19 cellular contexts compared by ENCODE assay signal in the genomic region with DNA sequence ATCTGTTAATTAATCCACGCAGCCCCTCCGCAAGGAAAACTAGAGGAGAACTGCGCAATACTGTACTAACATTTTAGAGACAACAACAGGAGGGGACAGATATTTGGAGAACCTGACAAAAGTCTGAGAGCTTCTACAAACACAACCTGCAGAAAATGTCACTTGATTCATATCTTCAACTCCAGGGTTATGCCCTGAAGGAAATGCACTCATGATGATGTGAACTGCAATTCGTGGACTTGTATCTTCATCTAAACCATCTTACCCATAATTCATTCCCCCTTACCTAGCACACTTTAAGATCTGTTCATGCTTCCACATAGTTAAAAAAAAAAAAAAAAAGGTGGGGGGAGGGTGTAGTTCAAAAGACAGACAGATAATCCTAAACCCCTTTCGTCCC.
DNase-seq lines count a peak whose midpoint lies in the region; ATAC-seq, FAIRE-seq and TF ChIP-seq lines count a peak whose summit lies in the region.
"Had no signal": no experiment of that assay in that cellular context is flagged by ENCODE, and none has a peak within 500 bp of the region (broad histone marks: within the 10 kb centered on the region; RNA-seq: fewer than 3 reads in every experiment).

No MANE protein-coding gene starts in this region.

- H3K4me3 ChIP-seq in Loucy (ENCODE audit: low read length, poor library complexity, severe bottlenecking): no peak overlapping the region
- H3K4me3 ChIP-seq in suprapubic skin: no peak overlapping the region
- H3K4me3 ChIP-seq in kidney (ENCODE audit: low read length in 2 of 2): no peak overlapping the region
- H3K4me3 ChIP-seq: BLaER1 treated with 17β-estradiol and CSF1 and Interleukin-3, amounts not matched to agents 10 nM and 100 nM had no signal

- H3K27me3 Mint-ChIP-seq in memory B cell: no peaks in the 10 kb centered on the region
- H3K27me3 Mint-ChIP-seq: CD4-positive, alpha-beta T cell had no signal

- FAIRE-seq in kidney (lab: Jason Lieb, UNC): no peak
- FAIRE-seq: G401.6, GM12891 had no signal

- peak overlapping the region; percentile 21 for H3K27ac ChIP-seq in suprapubic skin
- no peak overlapping the region for H3K27ac ChIP-seq in kidney (ENCODE audit: low read depth in 2 of 2, low read length in 2 of 2)
- H3K27ac ChIP-seq: BLaER1 treated with 17β-estradiol and CSF1 and Interleukin-3, amounts not matched to agents 10 nM and 100 nM had no signal

- H3K27ac Mint-ChIP-seq in memory B cell: peak overlapping the region; percentile 89
- H3K27ac Mint-ChIP-seq: CD4-positive, alpha-beta T cell had no signal

- TF ChIP-seq POLR2A in suprapubic skin (IDR thresholded peaks at IDR 0.05): no peak

- H3K27me3 ChIP-seq in Loucy (ENCODE audit: insufficient read depth, low read length, poor library complexity, severe bottlenecking): no peaks in the 10 kb centered on the region
- H3K27me3 ChIP-seq in suprapubic skin: no peaks in the 10 kb centered on the region
- H3K27me3 ChIP-seq: BLaER1 treated with 17β-estradiol and CSF1 and Interleukin-3, amounts not matched to agents 10 nM and 100 nM had no signal

- intact Hi-C loops in kidney (cut with DNase I): no loop called here

- no peaks in the 10 kb centered on the region for H3K36me3 ChIP-seq in Loucy (ENCODE audit: insufficient read depth, low read length)
- no peaks in the 10 kb centered on the region for H3K36me3 ChIP-seq in suprapubic skin
- no peaks in the 10 kb centered on the region for H3K36me3 ChIP-seq in kidney (ENCODE audit: control insufficient read depth in 1 of 2, insufficient read depth in 2 of 2, low read length in 2 of 2)

- H3K4me1 Mint-ChIP-seq in memory B cell: peaks cover 61% of the 10 kb centered on the region

- H3K9ac ChIP-seq in Loucy (ENCODE audit: low read depth, low read length, poor library complexity, severe bottlenecking) (no peak overlapping the region), kidney (ENCODE audit: low read length in 2 of 2) (no peak overlapping the region)
- H3K9ac ChIP-seq: BLaER1 treated with 17β-estradiol and CSF1 and Interleukin-3, amounts not matched to agents 10 nM and 100 nM had no signal

- peaks cover 59% of the 10 kb centered on the region for H3K4me1 ChIP-seq in Loucy (ENCODE audit: insufficient read depth, low read length, poor library complexity, severe bottlenecking)
- peaks cover 11% of the 10 kb centered on the region for H3K4me1 ChIP-seq in suprapubic skin
- peaks cover 0 to 12% of the 10 kb centered on the region in 2 donors for H3K4me1 ChIP-seq in kidney (ENCODE audit: control insufficient read depth in 1 of 2, insufficient read depth in 1 of 2, low read depth in 1 of 2, low read length in 2 of 2)

- H2AFZ ChIP-seq in Loucy (ENCODE audit: low read length): no peak overlapping the region

- H3K9me3 ChIP-seq in Loucy (ENCODE audit: insufficient read depth, low read depth, low read length): no peaks in the 10 kb centered on the region
- H3K9me3 ChIP-seq in suprapubic skin: no peaks in the 10 kb centered on the region
- H3K9me3 ChIP-seq in kidney (ENCODE audit: control insufficient read depth in 1 of 2, low read length in 2 of 2): no peaks in the 10 kb centered on the region

- no peak for ATAC-seq in memory B cell (ENCODE audit: low read depth)
- ATAC-seq in HG02642 (IDR thresholded peaks at IDR 0.05; ENCODE audit: poor library complexity, unreplicated experiment): no peak

- H4K20me1 ChIP-seq in Loucy (ENCODE audit: insufficient read depth, low read length, poor library complexity, severe bottlenecking): no peaks in the 10 kb centered on the region

- no peak for TF ChIP-seq CTCF in Loucy (conservative IDR thresholded peaks at IDR 0.05; ENCODE audit: low read length)
- no peak for TF ChIP-seq CTCF in suprapubic skin (IDR thresholded peaks at IDR 0.05)
- no peak for TF ChIP-seq CTCF in kidney (IDR thresholded peaks at IDR 0.05; ENCODE audit: borderline replicate concordance, extremely low read depth, insufficient read depth)

- H3K79me2 ChIP-seq in Loucy (ENCODE audit: insufficient read depth, low read length): no peaks in the 10 kb centered on the region

- WGBS in suprapubic skin: 70% methylated on average over 5 of the region's 5 CpGs

- peaks cover 27% of the 10 kb centered on the region for H3K36me3 Mint-ChIP-seq in memory B cell

- TF ChIP-seq EP300 in suprapubic skin (IDR thresholded peaks at IDR 0.05): no peak

- no peaks in the 10 kb centered on the region for H3K9me2 ChIP-seq in Loucy (replicated peaks; ENCODE audit: low read depth, low read length)

- DNase-seq in DMS53 treated with DMSO at 0.1 percent for 48 hours (lab: John Stamatoyannopoulos, UW; ENCODE audit: unreplicated experiment): peak; percentile 21
- no peak for DNase-seq in DMS53 (lab: John Stamatoyannopoulos, UW)
- no peak for DNase-seq in memory B cell (ENCODE audit: low spot score in 2 of 2)
- no peak for DNase-seq in suprapubic skin (ENCODE audit: low spot score in 2 of 2)
- no peak for DNase-seq in activated gamma-delta T cell treated with Interleukin-2 at 50 U/mL for 16 hours
- no peak for DNase-seq in kidney
- DNase-seq: 8988T; AML-193; Calu3; CD4-positive, alpha-beta T cell; DMS 273 treated with DMSO at 0.1 percent for 48 hours; DMS79 treated with DMSO at 0.1 percent for 48 hours; EL; HCEC 1CT had no signal

- peak overlapping the region; percentile 1 for H3K4me2 ChIP-seq in Loucy (ENCODE audit: low read depth, low read length, poor library complexity, severe bottlenecking)
- H3K4me2 ChIP-seq: BLaER1 treated with 17β-estradiol and CSF1 and Interleukin-3, amounts not matched to agents 10 nM and 100 nM had no signal

- H3F3A ChIP-seq in Loucy (ENCODE audit: low read depth): 0 out of 2 replicates have a peak, but pooled peaks cover 3% of the 10 kb centered on the region

- H3K4me3 Mint-ChIP-seq in memory B cell: no peak overlapping the region
- H3K4me3 Mint-ChIP-seq: CD4-positive, alpha-beta T cell had no signal

- peaks cover 2% of the 10 kb centered on the region for H3K9me3 Mint-ChIP-seq in memory B cell
